Comparison of ENCODE assay signal across 2 cellular contexts in the genomic region with DNA sequence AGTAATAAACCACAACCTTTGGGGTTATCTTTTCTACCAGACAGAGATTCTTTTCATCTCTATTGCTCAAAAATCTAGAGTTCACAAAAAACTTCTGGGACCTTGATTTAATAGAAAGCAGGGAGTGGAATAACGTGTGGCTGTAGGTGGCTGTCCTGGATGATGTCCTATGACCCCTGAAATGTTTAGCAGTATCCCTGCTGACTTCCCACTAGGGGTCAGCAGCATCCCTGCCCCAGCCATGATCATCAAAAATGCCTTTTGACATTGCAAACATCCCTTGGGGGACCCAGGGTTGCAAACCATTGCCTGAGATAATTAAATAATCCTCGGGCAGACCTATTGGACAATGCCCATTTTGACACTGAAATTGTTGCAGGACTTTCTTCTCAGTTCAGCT.
TF ChIP-seq lines count a peak whose summit lies in the region.

No MANE protein-coding gene starts in this region.

TF ChIP-seq in SK-N-SH, 30 proteins besides CTCF, POLR2A, EP300 and RAD21 (continued from another document):
- TF ChIP-seq, protein P1, sequence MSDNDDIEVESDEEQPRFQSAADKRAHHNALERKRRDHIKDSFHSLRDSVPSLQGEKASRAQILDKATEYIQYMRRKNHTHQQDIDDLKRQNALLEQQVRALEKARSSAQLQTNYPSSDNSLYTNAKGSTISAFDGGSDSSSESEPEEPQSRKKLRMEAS (IDR thresholded peaks at IDR 0.05; ENCODE audit: low read depth) = no peak
- TF ChIP-seq, protein P2, sequence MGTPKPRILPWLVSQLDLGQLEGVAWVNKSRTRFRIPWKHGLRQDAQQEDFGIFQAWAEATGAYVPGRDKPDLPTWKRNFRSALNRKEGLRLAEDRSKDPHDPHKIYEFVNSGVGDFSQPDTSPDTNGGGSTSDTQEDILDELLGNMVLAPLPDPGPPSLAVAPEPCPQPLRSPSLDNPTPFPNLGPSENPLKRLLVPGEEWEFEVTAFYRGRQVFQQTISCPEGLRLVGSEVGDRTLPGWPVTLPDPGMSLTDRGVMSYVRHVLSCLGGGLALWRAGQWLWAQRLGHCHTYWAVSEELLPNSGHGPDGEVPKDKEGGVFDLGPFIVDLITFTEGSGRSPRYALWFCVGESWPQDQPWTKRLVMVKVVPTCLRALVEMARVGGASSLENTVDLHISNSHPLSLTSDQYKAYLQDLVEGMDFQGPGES (IDR thresholded peaks at IDR 0.05; ENCODE audit: low read depth, low read length) = no peak
- peak; percentile 32; the same call in 1 of the 2 replicates for TF ChIP-seq SMC3 (IDR thresholded peaks at IDR 0.05; ENCODE audit: low read depth, low read length)

TF ChIP-seq in SK-N-SH treated with all-trans-retinoic acid at 6 μM for 48 hours, 23 proteins besides CTCF, POLR2A, EP300 and RAD21 (continued from another document):
- TF ChIP-seq, protein P3, sequence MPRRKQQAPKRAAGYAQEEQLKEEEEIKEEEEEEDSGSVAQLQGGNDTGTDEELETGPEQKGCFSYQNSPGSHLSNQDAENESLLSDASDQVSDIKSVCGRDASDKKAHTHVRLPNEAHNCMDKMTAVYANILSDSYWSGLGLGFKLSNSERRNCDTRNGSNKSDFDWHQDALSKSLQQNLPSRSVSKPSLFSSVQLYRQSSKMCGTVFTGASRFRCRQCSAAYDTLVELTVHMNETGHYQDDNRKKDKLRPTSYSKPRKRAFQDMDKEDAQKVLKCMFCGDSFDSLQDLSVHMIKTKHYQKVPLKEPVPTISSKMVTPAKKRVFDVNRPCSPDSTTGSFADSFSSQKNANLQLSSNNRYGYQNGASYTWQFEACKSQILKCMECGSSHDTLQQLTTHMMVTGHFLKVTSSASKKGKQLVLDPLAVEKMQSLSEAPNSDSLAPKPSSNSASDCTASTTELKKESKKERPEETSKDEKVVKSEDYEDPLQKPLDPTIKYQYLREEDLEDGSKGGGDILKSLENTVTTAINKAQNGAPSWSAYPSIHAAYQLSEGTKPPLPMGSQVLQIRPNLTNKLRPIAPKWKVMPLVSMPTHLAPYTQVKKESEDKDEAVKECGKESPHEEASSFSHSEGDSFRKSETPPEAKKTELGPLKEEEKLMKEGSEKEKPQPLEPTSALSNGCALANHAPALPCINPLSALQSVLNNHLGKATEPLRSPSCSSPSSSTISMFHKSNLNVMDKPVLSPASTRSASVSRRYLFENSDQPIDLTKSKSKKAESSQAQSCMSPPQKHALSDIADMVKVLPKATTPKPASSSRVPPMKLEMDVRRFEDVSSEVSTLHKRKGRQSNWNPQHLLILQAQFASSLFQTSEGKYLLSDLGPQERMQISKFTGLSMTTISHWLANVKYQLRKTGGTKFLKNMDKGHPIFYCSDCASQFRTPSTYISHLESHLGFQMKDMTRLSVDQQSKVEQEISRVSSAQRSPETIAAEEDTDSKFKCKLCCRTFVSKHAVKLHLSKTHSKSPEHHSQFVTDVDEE (CRISPR knock-in tag; IDR thresholded peaks at IDR 0.05) = no peak
- TF ChIP-seq BACH2 (CRISPR knock-in tag; IDR thresholded peaks at IDR 0.05; ENCODE audit: borderline replicate concordance) = no peak
- TF ChIP-seq PATZ1 (CRISPR knock-in tag; IDR thresholded peaks at IDR 0.05; ENCODE audit: borderline replicate concordance) = no peak
- TF ChIP-seq, protein P4, sequence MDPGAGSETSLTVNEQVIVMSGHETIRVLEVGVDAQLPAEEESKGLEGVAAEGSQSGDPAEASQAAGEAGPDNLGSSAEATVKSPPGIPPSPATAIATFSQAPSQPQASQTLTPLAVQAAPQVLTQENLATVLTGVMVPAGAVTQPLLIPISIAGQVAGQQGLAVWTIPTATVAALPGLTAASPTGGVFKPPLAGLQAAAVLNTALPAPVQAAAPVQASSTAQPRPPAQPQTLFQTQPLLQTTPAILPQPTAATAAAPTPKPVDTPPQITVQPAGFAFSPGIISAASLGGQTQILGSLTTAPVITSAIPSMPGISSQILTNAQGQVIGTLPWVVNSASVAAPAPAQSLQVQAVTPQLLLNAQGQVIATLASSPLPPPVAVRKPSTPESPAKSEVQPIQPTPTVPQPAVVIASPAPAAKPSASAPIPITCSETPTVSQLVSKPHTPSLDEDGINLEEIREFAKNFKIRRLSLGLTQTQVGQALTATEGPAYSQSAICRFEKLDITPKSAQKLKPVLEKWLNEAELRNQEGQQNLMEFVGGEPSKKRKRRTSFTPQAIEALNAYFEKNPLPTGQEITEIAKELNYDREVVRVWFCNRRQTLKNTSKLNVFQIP (CRISPR knock-in tag; IDR thresholded peaks at IDR 0.05; ENCODE audit: borderline replicate concordance, low read depth) = no peak
- TF ChIP-seq OSR1 (CRISPR knock-in tag; IDR thresholded peaks at IDR 0.05) = no peak
- no peak for TF ChIP-seq ZNF8 (CRISPR knock-in tag; IDR thresholded peaks at IDR 0.05)
- TF ChIP-seq ZC3H10 (CRISPR knock-in tag; IDR thresholded peaks at IDR 0.05) = no peak
- TF ChIP-seq TCF4 (CRISPR knock-in tag; IDR thresholded peaks at IDR 0.05; ENCODE audit: borderline replicate concordance) = no peak
- no peak for TF ChIP-seq ISL1 (CRISPR knock-in tag; IDR thresholded peaks at IDR 0.05)
